ENCODE assay signal across 20 cellular contexts in the genomic region with DNA sequence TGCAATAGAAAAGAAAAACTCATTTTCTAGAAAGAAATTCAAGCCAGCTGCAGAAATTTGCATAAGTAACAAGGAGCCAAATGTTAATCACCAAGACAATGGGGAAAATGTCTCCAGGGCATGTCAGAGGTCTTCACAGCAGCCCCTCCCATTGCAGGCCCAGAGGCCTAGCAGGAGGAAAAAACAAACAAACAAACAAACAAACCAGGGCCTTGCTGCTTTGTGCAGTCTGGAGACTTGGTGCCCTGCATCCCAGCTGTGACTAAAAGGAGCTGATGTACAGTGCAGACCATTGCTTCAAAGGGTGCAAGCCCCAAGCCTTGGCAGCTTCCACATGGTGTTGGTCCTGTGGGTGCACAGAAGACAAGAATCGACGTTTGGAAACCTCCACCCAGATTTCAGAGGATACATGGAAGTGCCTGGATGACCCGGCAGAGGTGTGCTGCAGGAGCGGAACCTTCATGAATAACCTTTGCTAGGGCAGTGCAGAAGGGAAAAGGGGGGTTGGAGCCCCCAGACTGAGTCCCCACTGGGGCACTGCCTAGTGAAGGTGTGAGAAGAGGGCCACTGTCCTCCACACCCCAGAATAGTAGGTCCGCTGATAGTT.
"Had no signal": no experiment of that assay in that cellular context is flagged by ENCODE, and none has a peak within 500 bp of the region (broad histone marks: within the 10 kb centered on the region; RNA-seq: fewer than 3 reads in every experiment).

No MANE protein-coding gene starts in this region.

- H3K4me3 ChIP-seq: colonic mucosa, heart right ventricle, left ventricle myocardium inferior, lower lobe of right lung, right atrium auricular region, sigmoid colon, skin epidermis, stomach, thoracic aorta, transverse colon had no signal

- H3K9me3 Mint-ChIP-seq: immature natural killer cell had no signal

- ATAC-seq: foreskin keratinocyte; heart right ventricle; lower lobe of right lung; naive thymus-derived CD4-positive, alpha-beta T cell had no signal

- H3K36me3 Mint-ChIP-seq: immature natural killer cell; naive thymus-derived CD4-positive, alpha-beta T cell had no signal

- H3K27me3 Mint-ChIP-seq: memory B cell had no signal

- H3K36me3 ChIP-seq: colonic mucosa, heart right ventricle, left ventricle myocardium inferior, lower lobe of right lung, right atrium auricular region, sigmoid colon, stomach, thoracic aorta, transverse colon had no signal

- H3K9me3 ChIP-seq: colonic mucosa, lower lobe of right lung, right atrium auricular region, thoracic aorta, transverse colon had no signal

- H3K4me1 ChIP-seq: colonic mucosa, heart right ventricle, left ventricle myocardium inferior, lower lobe of right lung, right atrium auricular region had no signal

- H3K4me3 Mint-ChIP-seq: immature natural killer cell; memory B cell; naive thymus-derived CD4-positive, alpha-beta T cell; nephron progenitor cell had no signal

- H3K27ac Mint-ChIP-seq: immature natural killer cell; memory B cell; naive thymus-derived CD4-positive, alpha-beta T cell had no signal

- H3K27ac ChIP-seq: colonic mucosa, foreskin keratinocyte, heart right ventricle, left ventricle myocardium inferior, lower lobe of right lung, right atrium auricular region, sigmoid colon, skin epidermis, stomach, thoracic aorta, transverse colon had no signal

- H3K27me3 ChIP-seq: colonic mucosa, foreskin keratinocyte, heart right ventricle, right atrium auricular region, sigmoid colon, stomach, transverse colon had no signal

- DNase-seq: colonic mucosa; dermis blood vessel endothelial cell; erythroblast; foreskin keratinocyte; heart right ventricle; hypothalamus; immature natural killer cell; left ventricle myocardium inferior; lower lobe of right lung; naive thymus-derived CD4-positive, alpha-beta T cell; nephron progenitor cell; sigmoid colon; stimulated activated naive CD4-positive, alpha-beta T cell; stomach; substantia nigra; transverse colon had no signal

- H3K4me1 Mint-ChIP-seq: immature natural killer cell; memory B cell; naive thymus-derived CD4-positive, alpha-beta T cell had no signal
